In the genomic region with DNA sequence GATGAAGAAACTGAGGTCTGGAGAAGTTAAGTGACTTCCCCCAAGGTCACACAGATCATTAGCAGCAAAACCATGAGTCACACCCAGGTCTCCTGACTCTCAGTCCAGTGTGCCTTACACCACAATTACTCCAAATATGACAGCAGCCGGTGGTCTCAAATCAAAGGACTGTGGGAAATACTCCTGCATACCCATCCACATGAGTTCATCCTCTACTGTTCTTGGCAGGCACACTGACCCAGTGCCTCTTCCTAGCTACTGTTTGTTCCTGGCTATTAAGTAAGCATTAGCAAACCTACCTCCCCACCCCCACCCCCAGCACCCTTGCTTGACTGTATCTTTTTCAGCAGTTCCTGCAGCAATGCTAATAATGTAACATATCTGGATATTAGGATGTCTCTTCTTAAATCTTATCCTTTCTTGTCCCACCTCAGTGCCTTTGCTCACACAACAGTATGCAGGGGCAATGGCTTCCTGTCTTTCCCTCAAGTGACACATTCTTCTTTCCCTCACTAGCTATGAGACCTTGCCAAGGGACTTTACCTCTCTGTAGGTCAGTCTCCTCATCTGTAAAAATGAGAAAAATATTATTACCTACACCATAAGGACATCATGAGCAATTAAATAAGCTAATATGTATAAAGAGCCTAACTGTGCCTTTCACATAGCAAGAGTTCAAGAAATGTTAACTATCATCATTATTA, we compare ENCODE assay signal across 17 cellular contexts. TPM values are rescaled to one million over a fixed set of nuclear protein-coding genes. Genes with fewer than 3 reads are reported as not detected.
A peak's percentile ranks its signal among the peaks of the same experiment; 100 is the strongest.
DNase-seq lines count a peak whose midpoint lies in the region; ATAC-seq and TF ChIP-seq lines count a peak whose summit lies in the region.
"Had no signal": no experiment of that assay in that cellular context is flagged by ENCODE, and none has a peak within 500 bp of the region (broad histone marks: within the 10 kb centered on the region; RNA-seq: fewer than 3 reads in every experiment).

No MANE protein-coding gene starts in this region.

- no peaks in the 10 kb centered on the region for H4K20me1 ChIP-seq in SK-N-SH (ENCODE audit: insufficient read depth)

- no peak for TF ChIP-seq EP300 in SK-N-SH (IDR thresholded peaks at IDR 0.05; ENCODE audit: borderline replicate concordance in 1 of 2, low read depth in 1 of 2, low read length in 1 of 2)

- no peak overlapping the region for H3K4me3 ChIP-seq in SK-N-SH (ENCODE audit: low read depth in 2 of 2, low read length in 1 of 2)
- H3K4me3 ChIP-seq: esophagus muscularis mucosa, tibial artery had no signal

- no peaks in the 10 kb centered on the region for H3K27me3 Mint-ChIP-seq in stimulated activated naive B cell treated with anti-CD40 and anti-IgM and Interleukin-4, amounts not matched to agents 10 μg/mL and 1 μg/mL and 100 μg/mL, for 72 hours
- H3K27me3 Mint-ChIP-seq in T-helper 2 cell treated with Interferon-gamma antibody and Interleukin-4, amounts not matched to agents 5 μg/mL and 100 μg/mL, for 36 hours (ENCODE audit: low read depth), result no peaks in the 10 kb centered on the region
- H3K27me3 Mint-ChIP-seq: activated CD4-positive, alpha-beta memory T cell treated with anti-CD3 and anti-CD28 coated beads for 36 hours; central memory CD8-positive, alpha-beta T cell; natural killer cell treated with Interleukin-12 subunit alpha and Interleukin-12 subunit beta and Interleukin-15 and Interleukin-18, amount 100 ng/mL, for 72 hours had no signal

- 73% methylated on average over 1 of the region's 1 CpG for WGBS in SK-N-SH (ENCODE audit: low lambda C conversion rate)

- TF ChIP-seq CTCF in SK-N-SH (IDR thresholded peaks at IDR 0.05) (no peak), VCaP (conservative IDR thresholded peaks at IDR 0.05) (no peak)

- H3K9me3 ChIP-seq in SK-N-SH, result no peaks in the 10 kb centered on the region
- H3K9me3 ChIP-seq: esophagus muscularis mucosa, tibial artery had no signal

- H3K79me2 ChIP-seq in SK-N-SH (ENCODE audit: insufficient read depth), result no peaks in the 10 kb centered on the region

- H3K27me3 ChIP-seq in SK-N-SH (ENCODE audit: insufficient read depth), result no peaks in the 10 kb centered on the region
- H3K27me3 ChIP-seq: esophagus muscularis mucosa, tibial artery had no signal

- H3K36me3 ChIP-seq in SK-N-SH (replicated peaks in 1 of 2; ENCODE audit: control insufficient read depth in 1 of 2, insufficient read depth in 2 of 2, low read length in 1 of 2), result no peaks in the 10 kb centered on the region
- H3K36me3 ChIP-seq: tibial artery had no signal

- no peak overlapping the region for H3K9ac ChIP-seq in SK-N-SH

- peaks cover 0 to 4% of the 10 kb centered on the region in 2 donors for H3K9me3 Mint-ChIP-seq in stimulated activated naive B cell treated with anti-CD40 and anti-IgM and Interleukin-4, amounts not matched to agents 10 μg/mL and 1 μg/mL and 100 μg/mL, for 72 hours
- no peaks in the 10 kb centered on the region for H3K9me3 Mint-ChIP-seq in T-helper 2 cell treated with Interferon-gamma antibody and Interleukin-4, amounts not matched to agents 5 μg/mL and 100 μg/mL, for 36 hours
- H3K9me3 Mint-ChIP-seq: activated CD4-positive, alpha-beta memory T cell treated with anti-CD3 and anti-CD28 coated beads for 36 hours; central memory CD8-positive, alpha-beta T cell; natural killer cell treated with Interleukin-12 subunit alpha and Interleukin-12 subunit beta and Interleukin-15 and Interleukin-18, amount 100 ng/mL, for 72 hours; T-helper 1 cell treated with Interleukin-12 subunit alpha and Interleukin-12 subunit beta and Interleukin-4 antibody, amounts not matched to agents 30 μg/mL and 1 μg/mL, for 36 hours had no signal

- no peak for TF ChIP-seq RAD21 in SK-N-SH (IDR thresholded peaks at IDR 0.05; ENCODE audit: low read length)

- H3K4me3 Mint-ChIP-seq in stimulated activated naive B cell treated with anti-CD40 and anti-IgM and Interleukin-4, amounts not matched to agents 10 μg/mL and 1 μg/mL and 100 μg/mL, for 72 hours, result no peak overlapping the region
- H3K4me3 Mint-ChIP-seq in T-helper 2 cell treated with Interferon-gamma antibody and Interleukin-4, amounts not matched to agents 5 μg/mL and 100 μg/mL, for 36 hours, result no peak overlapping the region
- H3K4me3 Mint-ChIP-seq: activated CD4-positive, alpha-beta memory T cell treated with anti-CD3 and anti-CD28 coated beads for 36 hours; central memory CD8-positive, alpha-beta T cell; natural killer cell treated with Interleukin-12 subunit alpha and Interleukin-12 subunit beta and Interleukin-15 and Interleukin-18, amount 100 ng/mL, for 72 hours; T-helper 1 cell treated with Interleukin-12 subunit alpha and Interleukin-12 subunit beta and Interleukin-4 antibody, amounts not matched to agents 30 μg/mL and 1 μg/mL, for 36 hours had no signal

- H2AFZ ChIP-seq in SK-N-SH (ENCODE audit: low read depth), result no peak overlapping the region

- no peaks in the 10 kb centered on the region; a peak in 1 of 4 replicates for H3K4me1 ChIP-seq in SK-N-SH (ENCODE audit: control insufficient read depth in 1 of 2, insufficient read depth in 2 of 2, low read depth in 1 of 2, low read length in 1 of 2)

- no peaks in the 10 kb centered on the region for H3K9me2 ChIP-seq in SK-N-SH

- no peak for ATAC-seq in SK-N-SH treated with all-trans-retinoic acid at 6 μM for 48 hours
- ATAC-seq in stimulated activated naive B cell treated with anti-CD40 and anti-IgM and Interleukin-4, amounts not matched to agents 10 μg/mL and 1 μg/mL and 100 μg/mL, for 72 hours (replicated peaks), result peak; percentile 52 to 53
- no peak for ATAC-seq in HG02981 (IDR thresholded peaks at IDR 0.05; ENCODE audit: unreplicated experiment)
- ATAC-seq in GM18519 (IDR thresholded peaks at IDR 0.05; ENCODE audit: low FRiP score, unreplicated experiment), result no peak
- ATAC-seq: natural killer cell treated with Interleukin-12 subunit alpha and Interleukin-12 subunit beta and Interleukin-15 and Interleukin-18, amount 100 ng/mL, for 72 hours had no signal

- CTCF ChIA-PET in SK-N-SH (lab: Yijun Ruan, JAX), result interaction anchor here (0.7 to 1.0 kb wide), 3 partner anchors 11 to 30 kb away, joined by 3 to 4 read pairs (median 3); no protein-coding TSS in a partner anchor

- H3F3A ChIP-seq in SK-N-SH (replicated peaks; ENCODE audit: insufficient read depth), result no peaks in the 10 kb centered on the region

- POLR2A ChIA-PET in SK-N-SH (lab: Yijun Ruan, JAX), result no interaction called here

- H3K4me1 Mint-ChIP-seq in stimulated activated naive B cell treated with anti-CD40 and anti-IgM and Interleukin-4, amounts not matched to agents 10 μg/mL and 1 μg/mL and 100 μg/mL, for 72 hours, result peaks cover 19 to 43% of the 10 kb centered on the region in 2 donors
- no peaks in the 10 kb centered on the region for H3K4me1 Mint-ChIP-seq in T-helper 2 cell treated with Interferon-gamma antibody and Interleukin-4, amounts not matched to agents 5 μg/mL and 100 μg/mL, for 36 hours (ENCODE audit: low read depth)
- H3K4me1 Mint-ChIP-seq: central memory CD8-positive, alpha-beta T cell had no signal

- H3K4me2 ChIP-seq in SK-N-SH, result no peak overlapping the region

- H3K27ac ChIP-seq in SK-N-SH (ENCODE audit: low read depth in 2 of 2, low read length in 1 of 2), result no peak overlapping the region
- H3K27ac ChIP-seq in VCaP, result peak overlapping the region; percentile 9; the same call in 1 of the 2 replicates
- H3K27ac ChIP-seq: esophagus muscularis mucosa, tibial artery had no signal

- H3K27ac Mint-ChIP-seq in stimulated activated naive B cell treated with anti-CD40 and anti-IgM and Interleukin-4, amounts not matched to agents 10 μg/mL and 1 μg/mL and 100 μg/mL, for 72 hours, result peak overlapping the region; percentile 70
- no peak overlapping the region for H3K27ac Mint-ChIP-seq in T-helper 2 cell treated with Interferon-gamma antibody and Interleukin-4, amounts not matched to agents 5 μg/mL and 100 μg/mL, for 36 hours
- H3K27ac Mint-ChIP-seq: activated CD4-positive, alpha-beta memory T cell treated with anti-CD3 and anti-CD28 coated beads for 36 hours; natural killer cell treated with Interleukin-12 subunit alpha and Interleukin-12 subunit beta and Interleukin-15 and Interleukin-18, amount 100 ng/mL, for 72 hours; T-helper 1 cell treated with Interleukin-12 subunit alpha and Interleukin-12 subunit beta and Interleukin-4 antibody, amounts not matched to agents 30 μg/mL and 1 μg/mL, for 36 hours had no signal

- peaks cover 63 to 83% of the 10 kb centered on the region in 2 donors for H3K36me3 Mint-ChIP-seq in stimulated activated naive B cell treated with anti-CD40 and anti-IgM and Interleukin-4, amounts not matched to agents 10 μg/mL and 1 μg/mL and 100 μg/mL, for 72 hours
- no peaks in the 10 kb centered on the region for H3K36me3 Mint-ChIP-seq in T-helper 2 cell treated with Interferon-gamma antibody and Interleukin-4, amounts not matched to agents 5 μg/mL and 100 μg/mL, for 36 hours (ENCODE audit: low read depth)
- H3K36me3 Mint-ChIP-seq: natural killer cell treated with Interleukin-12 subunit alpha and Interleukin-12 subunit beta and Interleukin-15 and Interleukin-18, amount 100 ng/mL, for 72 hours had no signal

- DNase-seq in SK-N-SH, result no peak
- peak; percentile 22 for DNase-seq in hepatic stellate cell (ENCODE audit: low spot score)
- DNase-seq in stimulated activated naive B cell treated with anti-CD40 and anti-IgM and Interleukin-4, amounts not matched to agents 10 μg/mL and 1 μg/mL and 100 μg/mL, for 72 hours, result no peak
- DNase-seq in T-helper 2 cell treated with Interferon-gamma antibody and Interleukin-4, amounts not matched to agents 5 μg/mL and 100 μg/mL, for 36 hours (ENCODE audit: low spot score), result no peak
- DNase-seq: activated CD4-positive, alpha-beta memory T cell treated with anti-CD3 and anti-CD28 coated beads for 36 hours; activated naive CD4-positive, alpha-beta T cell treated with Interleukin-2 at 50 U/mL for 16 hours; H7; NCI-H1930 had no signal

TF ChIP-seq in SK-N-SH, 30 proteins besides CTCF, POLR2A, EP300 and RAD21 (continues in another document):
- TF ChIP-seq NRF1 (IDR thresholded peaks at IDR 0.05; ENCODE audit: low read depth, low read length) (no peak), FOSL2 (IDR thresholded peaks at IDR 0.05; ENCODE audit: borderline replicate concordance, low read depth) (0 out of 2 replicates have a peak, but pooled peaks have one; percentile 6)

TF ChIP-seq in SK-N-SH treated with all-trans-retinoic acid at 6 μM for 48 hours, 23 proteins besides CTCF, POLR2A, EP300 and RAD21 (continues in another document):
- TF ChIP-seq TCF4 (CRISPR knock-in tag; IDR thresholded peaks at IDR 0.05; ENCODE audit: borderline replicate concordance), result no peak
- TF ChIP-seq PPARA (CRISPR knock-in tag; IDR thresholded peaks at IDR 0.05; ENCODE audit: borderline replicate concordance), result no peak
- no peak for TF ChIP-seq ZFP3 (CRISPR knock-in tag; IDR thresholded peaks at IDR 0.05)
- no peak for TF ChIP-seq GLIS3 (CRISPR knock-in tag; IDR thresholded peaks at IDR 0.05)
- TF ChIP-seq OSR1 (CRISPR knock-in tag; IDR thresholded peaks at IDR 0.05), result no peak

RNA-seq across cellular contexts. Expression of a gene that starts 46.2 kb away (rescaled TPM):
- polyA plus RNA-seq in SK-N-SH (2012; rRNA removed), result 62.5 and 231 TPM in 2 replicates
- polyA plus RNA-seq in SK-N-SH (2012; cell fraction: cytosol; rRNA removed), result 145 and 212 TPM in 2 replicates
- polyA plus RNA-seq in SK-N-SH (2012; cell fraction: nucleus; rRNA removed), result 154 and 190 TPM in 2 replicates

Comparison
In these comparisons a context has a peak if more than half of its experiments do, and no peak if none do; other contexts are left out.
1. ATAC-seq: peak in stimulated activated naive B cell treated with anti-CD40 and anti-IgM and Interleukin-4, amounts not matched to agents 10 μg/mL and 1 μg/mL and 100 μg/mL, for 72 hours (2 of 2); none in SK-N-SH treated with all-trans-retinoic acid at 6 μM for 48 hours (single experiment), HG02981 (single experiment) and GM18519 (single experiment).